ENCODE assay signal across 8 cellular contexts in genomic region chr17:17751489-17751995, GRCh38.
A peak's percentile ranks its signal among the peaks of the same experiment; 100 is the strongest.
DNase-seq lines count a peak whose midpoint lies in the region; ATAC-seq and TF ChIP-seq lines count a peak whose summit lies in the region.

No MANE protein-coding gene starts in this region.

- H3K4me3 ChIP-seq in adipocyte (ENCODE audit: low read length) (peak overlapping the region; percentile 82), uterus (peak overlapping the region in 1 of 2 donors; percentile 42)

- intact Hi-C loops in uterus (cut with DNase I; ENCODE audit: low total_unique reads), result no loop called here

- H3K4me1 ChIP-seq in adipocyte (ENCODE audit: control insufficient read depth, insufficient read depth, low read length), result peaks cover 22% of the 10 kb centered on the region
- H3K4me1 ChIP-seq in uterus, result peaks cover 17% of the 10 kb centered on the region in 2 donors

- H3K36me3 ChIP-seq in adipocyte (ENCODE audit: control insufficient read depth, insufficient read depth, low read length, severe bottlenecking) (no peaks in the 10 kb centered on the region), uterus (no peaks in the 10 kb centered on the region)

- peak overlapping the region; percentile 78 to 85 for H3K27ac ChIP-seq in uterus

- H3K9me3 ChIP-seq in adipocyte (ENCODE audit: control insufficient read depth, low read length) (no peaks in the 10 kb centered on the region), uterus (no peaks in the 10 kb centered on the region)

- no peak for ATAC-seq in HG03135 (IDR thresholded peaks at IDR 0.05; ENCODE audit: unreplicated experiment)

- peak overlapping the region; percentile 76 for H3K9ac ChIP-seq in adipocyte (ENCODE audit: low read length)

- DNase-seq in EL (peak; percentile 14), NOMO-1 treated with DMSO at 0.1 percent for 48 hours (lab: John Stamatoyannopoulos, UW; ENCODE audit: unreplicated experiment) (peak; percentile 41), adipocyte (ENCODE audit: low read depth) (no peak), lung microvascular endothelial cell (ENCODE audit: low read depth in 2 of 2) (peak; percentile 8 to 21), uterus (no peak), NCI-H2081 (lab: John Stamatoyannopoulos, UW) (no peak)
- no peak for DNase-seq in NK-92 treated with Interleukin-12 subunit alpha and Interleukin-12 subunit beta, amount 100 ng/mL, for 24 hours (lab: John Stamatoyannopoulos, UW)

- no peak for TF ChIP-seq POLR2A in uterus (IDR thresholded peaks at IDR 0.05)

- H3K27me3 ChIP-seq in adipocyte (replicated peaks; ENCODE audit: control insufficient read depth, insufficient read depth, low read length) (no peaks in the 10 kb centered on the region), uterus (no peaks in the 10 kb centered on the region)

- TF ChIP-seq CTCF in uterus (IDR thresholded peaks at IDR 0.05), result no peak

Comparison
In these comparisons a context has a peak if more than half of its experiments do, and no peak if none do; other contexts are left out.
1. DNase-seq: peak in EL (single experiment), NOMO-1 treated with DMSO at 0.1 percent for 48 hours (single experiment) and lung microvascular endothelial cell (2 of 2); none in adipocyte (single experiment), uterus (0 of 2), NCI-H2081 (0 of 2) and NK-92 treated with Interleukin-12 subunit alpha and Interleukin-12 subunit beta, amount 100 ng/mL, for 24 hours (single experiment).